10 cellular contexts compared by ENCODE assay signal in genomic region chr14:100142073-100143040, GRCh38. TPM values are rescaled to one million over a fixed set of nuclear protein-coding genes. Genes with fewer than 3 reads are reported as not detected.
A peak's percentile ranks its signal among the peaks of the same experiment; 100 is the strongest.
DNase-seq lines count a peak whose midpoint lies in the region; ATAC-seq and TF ChIP-seq lines count a peak whose summit lies in the region.
"Had no signal": no experiment of that assay in that cellular context is flagged by ENCODE, and none has a peak within 500 bp of the region (broad histone marks: within the 10 kb centered on the region; RNA-seq: fewer than 3 reads in every experiment).

No MANE protein-coding gene starts in this region.

- H3K27ac Mint-ChIP-seq in activated naive CD8-positive, alpha-beta T cell = peak overlapping the region; percentile 75
- H3K27ac Mint-ChIP-seq in activated naive CD8-positive, alpha-beta T cell treated with anti-CD3 and anti-CD28 coated beads, Interleukin-2, amount 50 U/mL, for 24 hours = no peak overlapping the region

- DNase-seq in activated naive CD8-positive, alpha-beta T cell treated with anti-CD3 and anti-CD28 coated beads, Interleukin-2, amount 50 U/mL, for 24 hours = no peak
- DNase-seq in dorsolateral prefrontal cortex (peak in 1 of 10 donors; percentile 72), mucosa of descending colon (peak; percentile 79 to 86 (median 80)), vagina (ENCODE audit: extremely low spot score in 2 of 2) (no peak), SIG-M5 treated with dmso at 0.1 percent for 504 hours (lab: John Stamatoyannopoulos, UW; ENCODE audit: unreplicated experiment) (no peak)
- no peak for DNase-seq in activated naive CD4-positive, alpha-beta T cell (lab: John Stamatoyannopoulos, UW)
- DNase-seq: NCI-H2171 treated with DMSO at 0.1 percent for 48 hours, trophoblast cell had no signal

- H3K27me3 Mint-ChIP-seq in activated naive CD8-positive, alpha-beta T cell = no peaks in the 10 kb centered on the region
- H3K27me3 Mint-ChIP-seq in activated naive CD8-positive, alpha-beta T cell treated with anti-CD3 and anti-CD28 coated beads, Interleukin-2, amount 50 U/mL, for 24 hours = peaks cover 1% of the 10 kb centered on the region

- H3K4me1 Mint-ChIP-seq in activated naive CD8-positive, alpha-beta T cell (ENCODE audit: low read depth) = peaks cover 17% of the 10 kb centered on the region
- H3K4me1 Mint-ChIP-seq in activated naive CD8-positive, alpha-beta T cell treated with anti-CD3 and anti-CD28 coated beads, Interleukin-2, amount 50 U/mL, for 24 hours = peaks cover 6% of the 10 kb centered on the region

- H3K27me3 ChIP-seq in dorsolateral prefrontal cortex (no peaks in the 10 kb centered on the region), vagina (no peaks in the 10 kb centered on the region)

- H3K9me3 ChIP-seq in mucosa of descending colon = no peaks in the 10 kb centered on the region
- H3K9me3 ChIP-seq in vagina = no peaks in the 10 kb centered on the region

- no peaks in the 10 kb centered on the region for H3K36me3 Mint-ChIP-seq in activated naive CD8-positive, alpha-beta T cell
- H3K36me3 Mint-ChIP-seq in activated naive CD8-positive, alpha-beta T cell treated with anti-CD3 and anti-CD28 coated beads, Interleukin-2, amount 50 U/mL, for 24 hours (ENCODE audit: low read depth) = peaks cover 12% of the 10 kb centered on the region

- H3K4me3 ChIP-seq in dorsolateral prefrontal cortex (peak overlapping the region in 2 of 59 donors; percentile 3 to 24), mucosa of descending colon (no peak overlapping the region), vagina (no peak overlapping the region)

- ATAC-seq in activated naive CD8-positive, alpha-beta T cell treated with anti-CD3 and anti-CD28 coated beads, Interleukin-2, amount 50 U/mL, for 24 hours = no peak
- ATAC-seq in mucosa of descending colon = peak; percentile 56
- ATAC-seq in HG02798 (IDR thresholded peaks at IDR 0.05; ENCODE audit: poor library complexity, unreplicated experiment) = no peak

- TF ChIP-seq POLR2A in vagina (IDR thresholded peaks at IDR 0.05) = no peak

- no peaks in the 10 kb centered on the region for H3K9me3 Mint-ChIP-seq in activated naive CD8-positive, alpha-beta T cell (ENCODE audit: low read depth)
- H3K9me3 Mint-ChIP-seq in activated naive CD8-positive, alpha-beta T cell treated with anti-CD3 and anti-CD28 coated beads, Interleukin-2, amount 50 U/mL, for 24 hours = no peaks in the 10 kb centered on the region

- intact Hi-C loops in dorsolateral prefrontal cortex (cut with DNase I) (no loop called here), mucosa of descending colon (cut with DNase I, micrococcal nuclease) (no loop called here), vagina (cut with DNase I) (no loop called here)

- H3K4me3 Mint-ChIP-seq in activated naive CD8-positive, alpha-beta T cell = no peak overlapping the region
- no peak overlapping the region for H3K4me3 Mint-ChIP-seq in activated naive CD8-positive, alpha-beta T cell treated with anti-CD3 and anti-CD28 coated beads, Interleukin-2, amount 50 U/mL, for 24 hours

- H3K36me3 ChIP-seq in mucosa of descending colon (ENCODE audit: low read depth) = no peaks in the 10 kb centered on the region
- no peaks in the 10 kb centered on the region for H3K36me3 ChIP-seq in vagina

- H3K4me1 ChIP-seq in mucosa of descending colon (ENCODE audit: low read depth) = peaks cover 47% of the 10 kb centered on the region
- peaks cover 13% of the 10 kb centered on the region for H3K4me1 ChIP-seq in vagina

- TF ChIP-seq CTCF in dorsolateral prefrontal cortex (IDR thresholded peaks at IDR 0.05 in 54 of 56, conservative IDR thresholded peaks at IDR 0.05 in 2 of 56; ENCODE audit: low read depth in 1 of 56, partially characterized antibody in 56 of 56) (no peak), mucosa of descending colon (IDR thresholded peaks at IDR 0.05) (no peak), vagina (IDR thresholded peaks at IDR 0.05) (no peak)

- H3K27ac ChIP-seq in dorsolateral prefrontal cortex (peak overlapping the region; percentile 17 to 86 (median 69)), vagina (peak overlapping the region; percentile 55)

RNA-seq across cellular contexts. Expression of gene DEGS2, which starts 17.1 kb away (rescaled TPM):
- total RNA-seq in dorsolateral prefrontal cortex (10 to 100 TPM in 32 of 120 experiments, 1 to 10 TPM in 88; 2.3 to 20.6 (median 7.7) TPM), mucosa of descending colon (10 to 100 TPM in 2 of 3 donors, 1 to 10 TPM in 1; 6.2 to 28.5 (median 27.9) TPM), vagina (19.9 TPM)

Comparison
In these comparisons a context has a peak if more than half of its experiments do, and no peak if none do; other contexts are left out.
1. DNase-seq: peak in mucosa of descending colon (3 of 3); none in activated naive CD8-positive, alpha-beta T cell treated with anti-CD3 and anti-CD28 coated beads, Interleukin-2, amount 50 U/mL, for 24 hours (single experiment), vagina (0 of 2), SIG-M5 treated with dmso at 0.1 percent for 504 hours (single experiment) and activated naive CD4-positive, alpha-beta T cell (0 of 4).